In genomic region chr22:17785185-17786184, GRCh38 we compare ENCODE assay signal across 8 cellular contexts. TPM values are rescaled to one million over a fixed set of nuclear protein-coding genes. Genes with fewer than 3 reads are reported as not detected.
DNase-seq lines count a peak whose midpoint lies in the region; ATAC-seq and TF ChIP-seq lines count a peak whose summit lies in the region.

No MANE protein-coding gene starts in this region.

- peaks cover 3% of the 10 kb centered on the region; the same call in 1 of the 2 replicates for H3K9me3 ChIP-seq in HAP-1
- no peaks in the 10 kb centered on the region for H3K9me3 ChIP-seq in SU-DHL-6 (ENCODE audit: insufficient read depth, low read length)
- H3K9me3 ChIP-seq in hepatocyte (ENCODE audit: low read depth): no peaks in the 10 kb centered on the region

- H2AFZ ChIP-seq in SU-DHL-6 (ENCODE audit: low read depth, low read length, severe bottlenecking) (no peak overlapping the region), hepatocyte (no peak overlapping the region)

- TF ChIP-seq CTCF in SU-DHL-6 (IDR thresholded peaks at IDR 0.05; ENCODE audit: insufficient read depth, low read length, poor library complexity, severe bottlenecking) (peak; percentile 17), hepatocyte (IDR thresholded peaks at IDR 0.05; ENCODE audit: poor library complexity) (peak; percentile 36)

- H3K27me3 ChIP-seq in HAP-1 (ENCODE audit: low read depth) (no peaks in the 10 kb centered on the region), SU-DHL-6 (ENCODE audit: low read length) (no peaks in the 10 kb centered on the region), hepatocyte (no peaks in the 10 kb centered on the region)

- peaks cover 11% of the 10 kb centered on the region for H3K4me1 Mint-ChIP-seq in activated naive CD8-positive, alpha-beta T cell treated with anti-CD3 and anti-CD28 coated beads, Interleukin-2, amount 10 ng/mL, durations not matched to agents 7 days and 5 days

- no peak for ATAC-seq in activated naive CD8-positive, alpha-beta T cell treated with anti-CD3 and anti-CD28 coated beads, Interleukin-2, amount 10 ng/mL, durations not matched to agents 7 days and 5 days (ENCODE audit: low read depth)

- POLR2A ChIA-PET in activated naive CD8-positive, alpha-beta T cell treated with anti-CD3 and anti-CD28 coated beads, Interleukin-2, amount 10 ng/mL, durations not matched to agents 7 days and 5 days (lab: Charles Lee): interaction anchor here (0.6 to 2.5 kb wide), 7 partner anchors 8 to 294 kb away, joined by 3 to 9 read pairs (median 3); partner anchors contain the start of gene BID

- DNase-seq in AG08396 (ENCODE audit: low spot score): peak; percentile 59
- DNase-seq in HAP-1 (ENCODE audit: low spot score in 2 of 2): peak; percentile 4 to 80
- DNase-seq in activated naive CD8-positive, alpha-beta T cell treated with anti-CD3 and anti-CD28 coated beads, Interleukin-2, amount 10 ng/mL, durations not matched to agents 7 days and 5 days: peak; percentile 79
- peak; percentile 54 for DNase-seq in hepatocyte (ENCODE audit: low spot score)
- DNase-seq in stimulated activated CD4-positive, alpha-beta T cell treated with anti-CD3 and anti-CD28 coated beads, Interleukin-4, amount 100 ng/mL, for 1 hour: peak; percentile 76
- DNase-seq in NCI-H524 treated with DMSO at 0.1 percent for 48 hours (lab: John Stamatoyannopoulos, UW): no peak
- DNase-seq in hippocampal formation (lab: John Stamatoyannopoulos, UW): no peak

- H3F3A ChIP-seq in SU-DHL-6 (ENCODE audit: insufficient read depth): no peaks in the 10 kb centered on the region

- H3K4me2 ChIP-seq in SU-DHL-6 (ENCODE audit: low read depth, low read length, poor library complexity, severe bottlenecking) (no peak overlapping the region), hepatocyte (no peak overlapping the region)

- in situ Hi-C loops in HAP-1 (cut with MboI; ENCODE audit: low sequenced_read_pairs): no loop called here

- H3K4me3 Mint-ChIP-seq in activated naive CD8-positive, alpha-beta T cell treated with anti-CD3 and anti-CD28 coated beads, Interleukin-2, amount 10 ng/mL, durations not matched to agents 7 days and 5 days: no peak overlapping the region

- H3K79me2 ChIP-seq in SU-DHL-6 (ENCODE audit: insufficient read depth, low read length) (no peaks in the 10 kb centered on the region), hepatocyte (no peaks in the 10 kb centered on the region)

- no peak overlapping the region for H3K27ac Mint-ChIP-seq in activated naive CD8-positive, alpha-beta T cell treated with anti-CD3 and anti-CD28 coated beads, Interleukin-2, amount 10 ng/mL, durations not matched to agents 7 days and 5 days

- H3K4me3 ChIP-seq in HAP-1: no peak overlapping the region
- H3K4me3 ChIP-seq in SU-DHL-6 (ENCODE audit: insufficient read depth, low read length, poor library complexity, severe bottlenecking): no peak overlapping the region
- no peak overlapping the region for H3K4me3 ChIP-seq in hepatocyte

- H3K27me3 Mint-ChIP-seq in activated naive CD8-positive, alpha-beta T cell treated with anti-CD3 and anti-CD28 coated beads, Interleukin-2, amount 10 ng/mL, durations not matched to agents 7 days and 5 days: no peaks in the 10 kb centered on the region

- no peaks in the 10 kb centered on the region for H3K9me3 Mint-ChIP-seq in activated naive CD8-positive, alpha-beta T cell treated with anti-CD3 and anti-CD28 coated beads, Interleukin-2, amount 10 ng/mL, durations not matched to agents 7 days and 5 days

- H3K36me3 Mint-ChIP-seq in activated naive CD8-positive, alpha-beta T cell treated with anti-CD3 and anti-CD28 coated beads, Interleukin-2, amount 10 ng/mL, durations not matched to agents 7 days and 5 days: no peaks in the 10 kb centered on the region

- H3K36me3 ChIP-seq in HAP-1 (replicated peaks): no peaks in the 10 kb centered on the region
- H3K36me3 ChIP-seq in SU-DHL-6 (ENCODE audit: low read length): no peaks in the 10 kb centered on the region
- no peaks in the 10 kb centered on the region for H3K36me3 ChIP-seq in hepatocyte (replicated peaks; ENCODE audit: insufficient read depth, low read depth)

- H3K27ac ChIP-seq in SU-DHL-6 (ENCODE audit: low read depth, low read length): no peak overlapping the region
- H3K27ac ChIP-seq in hepatocyte: no peak overlapping the region

- H3K9me2 ChIP-seq in SU-DHL-6 (replicated peaks; ENCODE audit: insufficient read depth, low read length) (no peaks in the 10 kb centered on the region), hepatocyte (replicated peaks; ENCODE audit: insufficient read depth) (no peaks in the 10 kb centered on the region)

- H4K20me1 ChIP-seq in SU-DHL-6 (ENCODE audit: low read depth, low read length) (no peaks in the 10 kb centered on the region), hepatocyte (ENCODE audit: insufficient read depth, poor library complexity, severe bottlenecking) (no peaks in the 10 kb centered on the region)

- no peak overlapping the region for H3K9ac ChIP-seq in SU-DHL-6 (ENCODE audit: low read length)

- WGBS in hepatocyte (ENCODE audit: low lambda C conversion rate, missing lambda C conversion rate): 74% methylated on average over 37 of the region's 37 CpGs

- H3K4me1 ChIP-seq in HAP-1 (peaks cover 11% of the 10 kb centered on the region), hepatocyte (ENCODE audit: insufficient read depth) (no peaks in the 10 kb centered on the region)

RNA-seq across cellular contexts. Expression of gene BID, which starts 11.2 kb away (rescaled TPM):
- 10 to 100 TPM; 33.6 to 35.6 TPM for total RNA-seq in activated naive CD8-positive, alpha-beta T cell treated with anti-CD3 and anti-CD28 coated beads, Interleukin-2, amount 10 ng/mL, durations not matched to agents 7 days and 5 days
- total RNA-seq in hepatocyte: 34.5 and 41.6 TPM in 2 replicates
- 55.5 and 72.3 TPM in 2 replicates for polyA plus RNA-seq in hepatocyte

Comparison
In these comparisons a context has a peak if more than half of its experiments do, and no peak if none do; other contexts are left out.
1. DNase-seq: peak in AG08396 (single experiment), HAP-1 (2 of 2), activated naive CD8-positive, alpha-beta T cell treated with anti-CD3 and anti-CD28 coated beads, Interleukin-2, amount 10 ng/mL, durations not matched to agents 7 days and 5 days (single experiment), hepatocyte (single experiment) and stimulated activated CD4-positive, alpha-beta T cell treated with anti-CD3 and anti-CD28 coated beads, Interleukin-4, amount 100 ng/mL, for 1 hour (single experiment); none in NCI-H524 treated with DMSO at 0.1 percent for 48 hours (single experiment) and hippocampal formation (0 of 2).